ENCODE assay signal across 9 cellular contexts in genomic region chr11:96272542-96273306, GRCh38.
DNase-seq lines count a peak whose midpoint lies in the region; ATAC-seq and TF ChIP-seq lines count a peak whose summit lies in the region.
"Had no signal": no experiment of that assay in that cellular context is flagged by ENCODE, and none has a peak within 500 bp of the region (broad histone marks: within the 10 kb centered on the region; RNA-seq: fewer than 3 reads in every experiment).

No MANE protein-coding gene starts in this region.

- ATAC-seq in GM18498 (IDR thresholded peaks at IDR 0.05; ENCODE audit: unreplicated experiment), result peak; percentile 67
- ATAC-seq in HG02798 (IDR thresholded peaks at IDR 0.05; ENCODE audit: poor library complexity, unreplicated experiment), result peak; percentile 86
- ATAC-seq in lower lobe of right lung, result peak; percentile 66 to 77

- intact Hi-C loops in lower lobe of right lung (cut with DNase I), result no loop called here

- peak overlapping the region; percentile 74 for H3K27ac ChIP-seq in lower lobe of right lung
- H3K27ac ChIP-seq: dorsolateral prefrontal cortex had no signal

- no peak for DNase-seq in activated naive CD8-positive, alpha-beta T cell treated with anti-CD3 and anti-CD28 coated beads for 36 hours
- DNase-seq in lower lobe of right lung, result no peak
- no peak for DNase-seq in germinal center (ENCODE audit: low spot score)
- DNase-seq in activated CD4-positive, CD25-positive, alpha-beta regulatory T cell treated with anti-CD3 and anti-CD28 coated beads, Interleukin-2, amount 50 U/mL, for 72 hours, result no peak
- DNase-seq in COR-L47 (lab: John Stamatoyannopoulos, UW), result no peak
- no peak for DNase-seq in COLO668 (lab: John Stamatoyannopoulos, UW; ENCODE audit: unreplicated experiment)
- DNase-seq: dorsolateral prefrontal cortex had no signal

- H3K4me3 Mint-ChIP-seq in activated naive CD8-positive, alpha-beta T cell treated with anti-CD3 and anti-CD28 coated beads for 36 hours, result no peak overlapping the region

- H3K4me1 Mint-ChIP-seq in activated naive CD8-positive, alpha-beta T cell treated with anti-CD3 and anti-CD28 coated beads for 36 hours, result peaks cover 49% of the 10 kb centered on the region

- no peaks in the 10 kb centered on the region for H3K27me3 ChIP-seq in lower lobe of right lung (ENCODE audit: low read depth)
- H3K27me3 ChIP-seq: dorsolateral prefrontal cortex had no signal

- peaks cover 8% of the 10 kb centered on the region for H3K4me1 ChIP-seq in lower lobe of right lung

- H3K9me3 ChIP-seq in lower lobe of right lung, result no peaks in the 10 kb centered on the region

- H3K27ac Mint-ChIP-seq in activated naive CD8-positive, alpha-beta T cell treated with anti-CD3 and anti-CD28 coated beads for 36 hours, result peak overlapping the region; percentile 59

- no peaks in the 10 kb centered on the region for H3K27me3 Mint-ChIP-seq in activated naive CD8-positive, alpha-beta T cell treated with anti-CD3 and anti-CD28 coated beads for 36 hours

- H3K36me3 ChIP-seq in lower lobe of right lung, result no peaks in the 10 kb centered on the region

- no peak for TF ChIP-seq CTCF in lower lobe of right lung (IDR thresholded peaks at IDR 0.05)

- H3K4me3 ChIP-seq in lower lobe of right lung, result no peak overlapping the region
- H3K4me3 ChIP-seq: dorsolateral prefrontal cortex had no signal

- H3K9me3 Mint-ChIP-seq in activated naive CD8-positive, alpha-beta T cell treated with anti-CD3 and anti-CD28 coated beads for 36 hours, result peaks cover 26% of the 10 kb centered on the region

- peaks cover 62% of the 10 kb centered on the region for H3K36me3 Mint-ChIP-seq in activated naive CD8-positive, alpha-beta T cell treated with anti-CD3 and anti-CD28 coated beads for 36 hours
